24 cellular contexts compared by ENCODE assay signal in genomic region chr12:30977537-30978349, GRCh38. TPM values are rescaled to one million over a fixed set of nuclear protein-coding genes. Genes with fewer than 3 reads are reported as not detected.
"Had no signal": no experiment of that assay in that cellular context is flagged by ENCODE, and none has a peak within 500 bp of the region (broad histone marks: within the 10 kb centered on the region; RNA-seq: fewer than 3 reads in every experiment).

No MANE protein-coding gene starts in this region.

- H3K4me3 ChIP-seq: colonic mucosa, heart right ventricle, left ventricle myocardium inferior, ovary, right lobe of liver, thoracic aorta, uterus had no signal

- H3K9me3 Mint-ChIP-seq: activated naive CD4-positive, alpha-beta T cell treated with anti-CD3 and anti-CD28 coated beads, Interleukin-2, amount 50 U/mL, for 72 hours; activated T-cell treated with anti-CD3 and anti-CD28 coated beads, Interleukin-2, amount 50 U/mL, for 72 hours; effector memory CD8-positive, alpha-beta T cell; mesothelial cell of epicardium; naive B cell; nephron progenitor cell had no signal

- H3K4me3 Mint-ChIP-seq: activated T-cell treated with anti-CD3 and anti-CD28 coated beads, Interleukin-2, amount 50 U/mL, for 72 hours; effector memory CD8-positive, alpha-beta T cell; mesothelial cell of epicardium; naive B cell; nephron progenitor cell had no signal

- H3K4me1 Mint-ChIP-seq: naive B cell had no signal

- H3K9me3 ChIP-seq: colonic mucosa, heart right ventricle, left ventricle myocardium inferior, ovary, right lobe of liver, thoracic aorta, uterus had no signal

- H3K4me1 ChIP-seq: colonic mucosa, right lobe of liver, uterus had no signal

- H3K27ac Mint-ChIP-seq: activated T-cell treated with anti-CD3 and anti-CD28 coated beads, Interleukin-2, amount 50 U/mL, for 72 hours; effector memory CD8-positive, alpha-beta T cell; mesothelial cell of epicardium; naive B cell; progenitor cell of endocrine pancreas had no signal

- ATAC-seq: activated naive CD4-positive, alpha-beta T cell treated with anti-CD3 and anti-CD28 coated beads, Interleukin-2, amount 50 U/mL, for 72 hours; activated T-cell treated with anti-CD3 and anti-CD28 coated beads, Interleukin-2, amount 50 U/mL, for 72 hours; effector memory CD8-positive, alpha-beta T cell; esophagus mucosa; right lobe of liver; stimulated activated naive CD8-positive, alpha-beta T cell treated with anti-CD3 and anti-CD28 coated beads, Interleukin-15, Interleukin-2, amounts not matched to agents 100 U/mL and 50 U/mL, for 24 hours had no signal

- H3K36me3 Mint-ChIP-seq: activated naive CD4-positive, alpha-beta T cell treated with anti-CD3 and anti-CD28 coated beads, Interleukin-2, amount 50 U/mL, for 72 hours; mesothelial cell of epicardium; naive B cell had no signal

- H3K27ac ChIP-seq: colonic mucosa, heart right ventricle, left ventricle myocardium inferior, ovary, right lobe of liver, thoracic aorta, uterus had no signal

- H3K36me3 ChIP-seq: colonic mucosa, heart right ventricle, left ventricle myocardium inferior, ovary, right lobe of liver, thoracic aorta, uterus had no signal

- DNase-seq: activated CD4-positive, alpha-beta T cell treated with anti-CD3 and anti-CD28 coated beads for 4 hours; activated CD4-positive, alpha-beta T cell treated with anti-CD3 and anti-CD28 coated beads, Interleukin-2, amount 50 U/mL, for 4 hours; activated naive CD4-positive, alpha-beta T cell; activated T-cell treated with anti-CD3 and anti-CD28 coated beads for 4 hours; activated T-cell treated with anti-CD3 and anti-CD28 coated beads, Interleukin-2, amount 50 U/mL, for 72 hours; effector memory CD8-positive, alpha-beta T cell; kidney glomerular epithelial cell; naive B cell; nephron progenitor cell; ovary; right lobe of liver; stimulated activated CD4-positive, alpha-beta T cell treated with anti-CD3 and anti-CD28 coated beads, Interleukin-2, amount 100 ng/mL, for 48 hours; stimulated activated naive CD8-positive, alpha-beta T cell treated with anti-CD3 and anti-CD28 coated beads, Interleukin-15, Interleukin-2, amounts not matched to agents 100 U/mL and 50 U/mL, for 24 hours; trophoblast cell; uterus had no signal

- H3K27me3 ChIP-seq: colonic mucosa, heart right ventricle, ovary, right lobe of liver, uterus had no signal

RNA-seq across cellular contexts. Expression of gene TSPAN11, which starts 51.2 kb away (rescaled TPM):
- total RNA-seq: activated naive CD4-positive, alpha-beta T cell treated with anti-CD3 and anti-CD28 coated beads, Interleukin-2, amount 50 U/mL, for 72 hours; bronchial epithelial cell had no signal
